1 cellular context compared by ENCODE assay signal in the genomic region with DNA sequence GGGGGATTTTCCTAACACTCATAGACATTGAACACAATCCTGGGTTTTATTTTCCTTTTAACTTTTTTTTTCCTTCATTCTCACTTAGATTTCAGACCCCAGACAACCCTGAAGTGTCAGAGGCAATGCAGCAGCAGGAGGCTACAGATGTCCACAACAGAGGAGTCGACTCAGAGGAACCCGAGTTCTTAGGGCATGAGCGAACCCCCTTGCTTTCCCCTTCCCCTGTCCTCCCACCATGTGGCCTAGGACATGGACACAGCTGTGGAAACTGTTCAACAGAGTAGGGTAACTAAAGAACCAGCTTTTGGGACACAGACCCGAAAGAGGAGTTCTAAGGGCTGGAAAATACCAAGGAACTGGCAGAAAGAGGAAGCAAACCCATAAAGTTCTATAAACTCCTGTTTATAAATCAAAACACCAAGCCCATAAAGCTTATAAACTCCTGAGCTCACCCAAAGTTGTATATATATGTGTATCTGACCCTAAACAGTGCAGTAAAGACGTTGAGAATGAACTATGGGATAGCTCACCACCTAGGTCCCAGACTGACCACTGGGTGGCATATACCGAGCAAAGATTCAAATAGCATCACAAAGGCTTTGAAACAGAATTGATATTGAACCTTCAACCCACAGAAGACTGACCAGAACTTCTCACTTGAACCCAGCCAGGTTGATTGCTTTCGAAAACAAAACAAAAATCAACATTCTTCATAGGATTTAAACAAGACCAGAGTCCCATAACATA.
TF ChIP-seq lines count a peak whose summit lies in the region.

No MANE protein-coding gene starts in this region.

TF ChIP-seq in GM12878, 131 proteins besides CTCF, POLR2A, EP300 and RAD21 (continued from another document):
- TF ChIP-seq, protein P1, sequence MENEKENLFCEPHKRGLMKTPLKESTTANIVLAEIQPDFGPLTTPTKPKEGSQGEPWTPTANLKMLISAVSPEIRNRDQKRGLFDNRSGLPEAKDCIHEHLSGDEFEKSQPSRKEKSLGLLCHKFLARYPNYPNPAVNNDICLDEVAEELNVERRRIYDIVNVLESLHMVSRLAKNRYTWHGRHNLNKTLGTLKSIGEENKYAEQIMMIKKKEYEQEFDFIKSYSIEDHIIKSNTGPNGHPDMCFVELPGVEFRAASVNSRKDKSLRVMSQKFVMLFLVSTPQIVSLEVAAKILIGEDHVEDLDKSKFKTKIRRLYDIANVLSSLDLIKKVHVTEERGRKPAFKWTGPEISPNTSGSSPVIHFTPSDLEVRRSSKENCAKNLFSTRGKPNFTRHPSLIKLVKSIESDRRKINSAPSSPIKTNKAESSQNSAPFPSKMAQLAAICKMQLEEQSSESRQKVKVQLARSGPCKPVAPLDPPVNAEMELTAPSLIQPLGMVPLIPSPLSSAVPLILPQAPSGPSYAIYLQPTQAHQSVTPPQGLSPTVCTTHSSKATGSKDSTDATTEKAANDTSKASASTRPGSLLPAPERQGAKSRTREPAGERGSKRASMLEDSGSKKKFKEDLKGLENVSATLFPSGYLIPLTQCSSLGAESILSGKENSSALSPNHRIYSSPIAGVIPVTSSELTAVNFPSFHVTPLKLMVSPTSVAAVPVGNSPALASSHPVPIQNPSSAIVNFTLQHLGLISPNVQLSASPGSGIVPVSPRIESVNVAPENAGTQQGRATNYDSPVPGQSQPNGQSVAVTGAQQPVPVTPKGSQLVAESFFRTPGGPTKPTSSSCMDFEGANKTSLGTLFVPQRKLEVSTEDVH (IDR thresholded peaks at IDR 0.05; ENCODE audit: low read depth, partially characterized antibody) = no peak
- peak; percentile 32; the same call in 1 of the 2 replicates for TF ChIP-seq SMC3 (IDR thresholded peaks at IDR 0.05; ENCODE audit: borderline replicate concordance, low read length)
- no peak for TF ChIP-seq TAF1 (IDR thresholded peaks at IDR 0.05; ENCODE audit: borderline replicate concordance, low read depth, low read length)
- no peak for TF ChIP-seq CBX3 (IDR thresholded peaks at IDR 0.05; ENCODE audit: borderline replicate concordance, low read depth)
- TF ChIP-seq YBX1 (IDR thresholded peaks at IDR 0.05) = no peak
